In genomic region chr9:96149881-96150280, GRCh38 we compare ENCODE assay signal across 11 cellular contexts.
DNase-seq lines count a peak whose midpoint lies in the region; ATAC-seq lines count a peak whose summit lies in the region.
"Had no signal": no experiment of that assay in that cellular context is flagged by ENCODE, and none has a peak within 500 bp of the region (broad histone marks: within the 10 kb centered on the region; RNA-seq: fewer than 3 reads in every experiment).

No MANE protein-coding gene starts in this region.

- H3K36me3 ChIP-seq in CD8-positive, alpha-beta memory T cell (ENCODE audit: insufficient read depth, low read length), result no peaks in the 10 kb centered on the region
- no peaks in the 10 kb centered on the region for H3K36me3 ChIP-seq in trophoblast cell (ENCODE audit: control insufficient read depth in 1 of 2, insufficient read depth in 2 of 2, low read length in 2 of 2)

- no peak overlapping the region for H3K14ac ChIP-seq in trophoblast cell (ENCODE audit: low read length)

- peak overlapping the region in 3 of 8 donors; percentile 43 to 74 (median 59) for H3K27ac Mint-ChIP-seq in CD8-positive, alpha-beta memory T cell
- H3K27ac Mint-ChIP-seq in activated T-cell treated with anti-CD3 and anti-CD28 coated beads, Interleukin-2, amount 50 U/mL, for 72 hours, result no peak overlapping the region

- no peak overlapping the region for H3K9ac ChIP-seq in trophoblast cell (ENCODE audit: low read length)

- no peak overlapping the region for H3K23ac ChIP-seq in trophoblast cell (ENCODE audit: low read length)

- no peak for DNase-seq in CD8-positive, alpha-beta memory T cell
- no peak for DNase-seq in activated T-cell treated with anti-CD3 and anti-CD28 coated beads, Interleukin-2, amount 50 U/mL, for 72 hours
- no peak for DNase-seq in trophoblast cell
- no peak for DNase-seq in D341Med (ENCODE audit: low spot score)
- DNase-seq in left lobe of liver (ENCODE audit: low spot score), result no peak
- DNase-seq in germinal center (ENCODE audit: low spot score), result no peak
- DNase-seq: NCI-H2107, SW 1271 had no signal

- no peak overlapping the region for H2AK5ac ChIP-seq in trophoblast cell (ENCODE audit: low read length)

- H3K4me3 Mint-ChIP-seq in CD8-positive, alpha-beta memory T cell, result peak overlapping the region; percentile 23 to 87 (median 82)
- H3K4me3 Mint-ChIP-seq in activated T-cell treated with anti-CD3 and anti-CD28 coated beads, Interleukin-2, amount 50 U/mL, for 72 hours, result peak overlapping the region; percentile 10 to 54

- H3K36me3 Mint-ChIP-seq in CD8-positive, alpha-beta memory T cell, result no peaks in the 10 kb centered on the region
- no peaks in the 10 kb centered on the region for H3K36me3 Mint-ChIP-seq in activated T-cell treated with anti-CD3 and anti-CD28 coated beads, Interleukin-2, amount 50 U/mL, for 72 hours (ENCODE audit: insufficient read depth in 2 of 2)

- WGBS in trophoblast cell (ENCODE audit: extremely low coverage, insufficient coverage, insufficient read length), result no CpG with 5 or more reads among the region's 7 CpGs

- peak overlapping the region; percentile 30 for H3K4me3 ChIP-seq in CD8-positive, alpha-beta memory T cell (ENCODE audit: low read length)
- no peak overlapping the region for H3K4me3 ChIP-seq in trophoblast cell (ENCODE audit: low read depth, low read length)

- ATAC-seq in GM19397 (IDR thresholded peaks at IDR 0.05; ENCODE audit: unreplicated experiment), result peak; percentile 45
- ATAC-seq in HG03039 (IDR thresholded peaks at IDR 0.05; ENCODE audit: unreplicated experiment), result peak; percentile 42
- ATAC-seq in activated T-cell treated with anti-CD3 and anti-CD28 coated beads, Interleukin-2, amount 50 U/mL, for 72 hours (replicated peaks in 1 of 2), result peak; percentile 2 to 24
- no peak for ATAC-seq in left lobe of liver
- ATAC-seq: HCT116 had no signal

- H3K79me1 ChIP-seq in trophoblast cell (ENCODE audit: low read length), result no peaks in the 10 kb centered on the region

- H3K4me2 ChIP-seq in trophoblast cell (ENCODE audit: low read length), result no peak overlapping the region

- peaks cover 21 to 30% (median 27%) of the 10 kb centered on the region in 3 donors for H3K4me1 Mint-ChIP-seq in CD8-positive, alpha-beta memory T cell
- H3K4me1 Mint-ChIP-seq in activated T-cell treated with anti-CD3 and anti-CD28 coated beads, Interleukin-2, amount 50 U/mL, for 72 hours (ENCODE audit: low read depth), result peaks cover 39% of the 10 kb centered on the region

- no peaks in the 10 kb centered on the region for H3K27me3 ChIP-seq in CD8-positive, alpha-beta memory T cell (ENCODE audit: insufficient read depth, low read length, poor library complexity, severe bottlenecking)
- no peaks in the 10 kb centered on the region for H3K27me3 ChIP-seq in trophoblast cell (ENCODE audit: insufficient read depth, low read length)

- no peaks in the 10 kb centered on the region for H3K9me3 ChIP-seq in CD8-positive, alpha-beta memory T cell (ENCODE audit: low read length)
- H3K9me3 ChIP-seq in trophoblast cell (ENCODE audit: insufficient read depth, low read depth, low read length), result peaks cover 1% of the 10 kb centered on the region

- H3K27ac ChIP-seq in CD8-positive, alpha-beta memory T cell (ENCODE audit: low read depth, low read length), result no peak overlapping the region
- no peak overlapping the region for H3K27ac ChIP-seq in trophoblast cell (ENCODE audit: low read depth, low read length)

- H3K9me3 Mint-ChIP-seq in CD8-positive, alpha-beta memory T cell, result no peaks in the 10 kb centered on the region
- no peaks in the 10 kb centered on the region for H3K9me3 Mint-ChIP-seq in activated T-cell treated with anti-CD3 and anti-CD28 coated beads, Interleukin-2, amount 50 U/mL, for 72 hours

- no peak overlapping the region for H3K4ac ChIP-seq in trophoblast cell (ENCODE audit: low read depth, low read length)

- no peak overlapping the region for H2BK12ac ChIP-seq in trophoblast cell (ENCODE audit: low read length)

- peaks cover 17% of the 10 kb centered on the region for H3K4me1 ChIP-seq in CD8-positive, alpha-beta memory T cell (ENCODE audit: insufficient read depth, low read length)
- H3K4me1 ChIP-seq in trophoblast cell (ENCODE audit: control insufficient read depth in 1 of 2, insufficient read depth in 2 of 2, low read length in 2 of 2), result no peaks in the 10 kb centered on the region

- no peak overlapping the region for H4K12ac ChIP-seq in trophoblast cell (ENCODE audit: low read depth, low read length)

- H3K27me3 Mint-ChIP-seq in CD8-positive, alpha-beta memory T cell, result peaks cover 20 to 23% of the 10 kb centered on the region in 2 donors
- H3K27me3 Mint-ChIP-seq in activated T-cell treated with anti-CD3 and anti-CD28 coated beads, Interleukin-2, amount 50 U/mL, for 72 hours (ENCODE audit: low read depth), result peaks cover 54% of the 10 kb centered on the region

- no peaks in the 10 kb centered on the region for H3K79me2 ChIP-seq in trophoblast cell (ENCODE audit: control insufficient read depth, insufficient read depth, low read length, poor library complexity)

- H3K18ac ChIP-seq in trophoblast cell (ENCODE audit: low read length), result no peak overlapping the region

- POLR2A ChIA-PET in CD8-positive, alpha-beta memory T cell (lab: Charles Lee), result no interaction called here

- H4K91ac ChIP-seq in trophoblast cell (ENCODE audit: low read depth, low read length), result no peak overlapping the region

- no peak overlapping the region for H2BK5ac ChIP-seq in trophoblast cell (ENCODE audit: low read depth, low read length, poor library complexity)

- CTCF ChIA-PET in CD8-positive, alpha-beta memory T cell (lab: Charles Lee), result no interaction called here

- H2AFZ ChIP-seq in trophoblast cell (ENCODE audit: insufficient read depth, low read length, poor library complexity), result no peak overlapping the region

- no peak overlapping the region for H2BK120ac ChIP-seq in trophoblast cell (ENCODE audit: insufficient read depth, low read length, poor library complexity)

- H4K8ac ChIP-seq in trophoblast cell (ENCODE audit: low read depth, low read length), result no peak overlapping the region
